Comparison of ENCODE assay signal across 20 cellular contexts in the genomic region with DNA sequence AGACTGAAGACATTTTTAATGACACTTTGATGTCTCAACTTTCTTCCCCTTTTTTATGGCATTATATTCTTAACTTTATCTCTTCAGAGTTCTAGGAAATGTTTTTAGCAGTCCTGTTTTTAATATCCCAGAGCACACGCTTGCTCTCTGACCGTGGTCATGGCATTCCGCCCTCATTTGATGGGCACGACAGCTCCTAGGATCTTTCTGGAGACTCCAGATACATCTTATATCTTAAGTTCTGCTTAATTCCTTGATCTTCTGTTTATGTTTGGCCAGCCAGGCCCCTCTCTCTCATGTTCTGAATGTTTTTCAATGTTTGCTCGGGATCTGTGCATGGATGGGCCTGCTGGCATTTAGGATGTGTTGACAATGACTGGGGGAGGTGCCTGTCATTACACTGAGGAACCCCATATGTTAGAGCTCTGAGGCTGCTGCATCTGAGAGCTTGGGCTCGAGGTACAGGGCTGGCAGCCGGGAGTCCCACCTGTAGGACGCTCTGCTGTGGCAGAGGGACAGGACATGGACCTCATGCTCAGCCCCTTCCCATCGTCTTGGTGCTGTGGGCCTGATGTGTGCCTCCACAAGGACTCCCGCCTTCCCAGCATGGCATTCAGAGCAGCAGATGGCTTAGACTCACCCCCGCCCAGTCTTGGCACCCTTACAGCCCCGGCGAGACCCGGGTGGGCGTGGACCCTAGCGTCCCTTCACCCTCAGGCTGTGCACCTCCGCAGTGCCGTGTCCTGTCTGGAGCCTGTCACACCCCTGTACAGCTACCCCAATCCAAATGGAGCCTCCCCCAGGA.
DNase-seq lines count a peak whose midpoint lies in the region; ATAC-seq and TF ChIP-seq lines count a peak whose summit lies in the region.
"Had no signal": no experiment of that assay in that cellular context is flagged by ENCODE, and none has a peak within 500 bp of the region (broad histone marks: within the 10 kb centered on the region; RNA-seq: fewer than 3 reads in every experiment).

No MANE protein-coding gene starts in this region.

- H3K4me3 ChIP-seq in right atrium auricular region (no peak overlapping the region), ovary (no peak overlapping the region)

- H3K4me3 Mint-ChIP-seq in natural killer cell treated with Interleukin-12 subunit alpha and Interleukin-12 subunit beta and Interleukin-15 and Interleukin-18, amount 100 ng/mL, for 72 hours: no peak overlapping the region
- no peak overlapping the region for H3K4me3 Mint-ChIP-seq in natural killer cell
- H3K4me3 Mint-ChIP-seq: activated B cell treated with CpG ODN at 0.5 μM for 24 hours had no signal

- H3K36me3 Mint-ChIP-seq in natural killer cell treated with Interleukin-12 subunit alpha and Interleukin-12 subunit beta and Interleukin-15 and Interleukin-18, amount 100 ng/mL, for 72 hours: no peaks in the 10 kb centered on the region
- no peaks in the 10 kb centered on the region for H3K36me3 Mint-ChIP-seq in natural killer cell

- H3K4me1 ChIP-seq in right atrium auricular region (peaks cover 0 to 55% of the 10 kb centered on the region in 2 donors), ovary (ENCODE audit: insufficient read depth) (peaks cover 40% of the 10 kb centered on the region)

- no peaks in the 10 kb centered on the region for H3K9me3 Mint-ChIP-seq in natural killer cell treated with Interleukin-12 subunit alpha and Interleukin-12 subunit beta and Interleukin-15 and Interleukin-18, amount 100 ng/mL, for 72 hours
- no peaks in the 10 kb centered on the region for H3K9me3 Mint-ChIP-seq in natural killer cell
- H3K9me3 Mint-ChIP-seq: activated B cell treated with CpG ODN at 0.5 μM for 24 hours had no signal

- peak overlapping the region; percentile 55 to 58 for H3K27ac ChIP-seq in right atrium auricular region
- peak overlapping the region; percentile 16 to 65 for H3K27ac ChIP-seq in ovary
- H3K27ac ChIP-seq: neutrophil had no signal

- no peak for TF ChIP-seq CTCF in natural killer cell (IDR thresholded peaks at IDR 0.05)
- TF ChIP-seq CTCF in right atrium auricular region (IDR thresholded peaks at IDR 0.05): no peak
- TF ChIP-seq CTCF in ovary (IDR thresholded peaks at IDR 0.05): no peak

- H3K27ac Mint-ChIP-seq in natural killer cell treated with Interleukin-12 subunit alpha and Interleukin-12 subunit beta and Interleukin-15 and Interleukin-18, amount 100 ng/mL, for 72 hours: no peak overlapping the region
- H3K27ac Mint-ChIP-seq in natural killer cell: no peak overlapping the region
- H3K27ac Mint-ChIP-seq: activated B cell treated with CpG ODN at 0.5 μM for 24 hours had no signal

- ATAC-seq in natural killer cell treated with Interleukin-12 subunit alpha and Interleukin-12 subunit beta and Interleukin-15 and Interleukin-18, amount 100 ng/mL, for 72 hours: no peak
- no peak for ATAC-seq in natural killer cell
- ATAC-seq: left lobe of liver had no signal

- DNase-seq in natural killer cell treated with Interleukin-12 subunit alpha and Interleukin-12 subunit beta and Interleukin-15 and Interleukin-18, amount 100 ng/mL, for 72 hours (ENCODE audit: low spot score): peak; percentile 51
- DNase-seq in natural killer cell: no peak
- DNase-seq in right atrium auricular region (ENCODE audit: low spot score): no peak
- peak in 3 of 5 donors; percentile 29 to 49 (median 49) for DNase-seq in ovary
- no peak for DNase-seq in NOMO-1 treated with dmso at 0.1 percent for 144 hours (lab: John Stamatoyannopoulos, UW; ENCODE audit: unreplicated experiment)
- DNase-seq in central memory CD4-positive, alpha-beta T cell: no peak
- DNase-seq in DMS153 (lab: John Stamatoyannopoulos, UW): no peak
- no peak for DNase-seq in activated CD4-positive, alpha-beta T cell treated with anti-CD3 and anti-CD28 coated beads, Interleukin-2, amount 50 U/mL, for 1 hour
- DNase-seq: activated B cell treated with CpG ODN at 0.5 μM for 24 hours; activated CD4-positive, alpha-beta T cell treated with anti-CD3 and anti-CD28 coated beads, Interleukin-2, amount 50 U/mL, for 48 hours; activated gamma-delta T cell; cortex of kidney; H7; KG1; NCI-H187; NCI-H526 treated with DMSO at 0.1 percent for 48 hours; retina; T-helper 9 cell had no signal

- peaks cover 30 to 47% of the 10 kb centered on the region in 2 donors for H3K27me3 Mint-ChIP-seq in natural killer cell treated with Interleukin-12 subunit alpha and Interleukin-12 subunit beta and Interleukin-15 and Interleukin-18, amount 100 ng/mL, for 72 hours
- peaks cover 34 to 45% of the 10 kb centered on the region in 2 donors for H3K27me3 Mint-ChIP-seq in natural killer cell (ENCODE audit: low read depth in 2 of 2)
- H3K27me3 Mint-ChIP-seq: activated B cell treated with CpG ODN at 0.5 μM for 24 hours had no signal

- 78 to 81% (median 79%) methylated on average over 17 to 18 of the region's 18 CpGs for WGBS in ovary, 3 donors

- H3K36me3 ChIP-seq in right atrium auricular region (no peaks in the 10 kb centered on the region), ovary (no peaks in the 10 kb centered on the region)
- H3K36me3 ChIP-seq: neutrophil had no signal

- intact Hi-C loops in natural killer cell (cut with micrococcal nuclease) (no loop called here), ovary (cut with DNase I) (no loop called here)

- H3K9me3 ChIP-seq in right atrium auricular region: no peaks in the 10 kb centered on the region
- no peaks in the 10 kb centered on the region for H3K9me3 ChIP-seq in ovary
- H3K9me3 ChIP-seq: neutrophil had no signal

- peaks cover 9 to 14% of the 10 kb centered on the region in 2 donors for H3K4me1 Mint-ChIP-seq in natural killer cell treated with Interleukin-12 subunit alpha and Interleukin-12 subunit beta and Interleukin-15 and Interleukin-18, amount 100 ng/mL, for 72 hours (ENCODE audit: low read depth in 2 of 2)
- peaks cover 17 to 27% of the 10 kb centered on the region in 2 donors for H3K4me1 Mint-ChIP-seq in natural killer cell

- no peak for TF ChIP-seq EP300 in ovary (IDR thresholded peaks at IDR 0.05)

- no peaks in the 10 kb centered on the region for H3K27me3 ChIP-seq in right atrium auricular region
- no peaks in the 10 kb centered on the region for H3K27me3 ChIP-seq in ovary
- H3K27me3 ChIP-seq: neutrophil had no signal

- TF ChIP-seq POLR2A in ovary (IDR thresholded peaks at IDR 0.05): no peak

Comparison
In these comparisons a context has a peak if more than half of its experiments do, and no peak if none do; other contexts are left out.
1. DNase-seq: peak in natural killer cell treated with Interleukin-12 subunit alpha and Interleukin-12 subunit beta and Interleukin-15 and Interleukin-18, amount 100 ng/mL, for 72 hours (single experiment) and ovary (3 of 5); none in natural killer cell (single experiment), right atrium auricular region (single experiment), NOMO-1 treated with dmso at 0.1 percent for 144 hours (single experiment), central memory CD4-positive, alpha-beta T cell (single experiment), DMS153 (single experiment) and activated CD4-positive, alpha-beta T cell treated with anti-CD3 and anti-CD28 coated beads, Interleukin-2, amount 50 U/mL, for 1 hour (single experiment).